ENCODE assay signal across 11 cellular contexts in the genomic region with DNA sequence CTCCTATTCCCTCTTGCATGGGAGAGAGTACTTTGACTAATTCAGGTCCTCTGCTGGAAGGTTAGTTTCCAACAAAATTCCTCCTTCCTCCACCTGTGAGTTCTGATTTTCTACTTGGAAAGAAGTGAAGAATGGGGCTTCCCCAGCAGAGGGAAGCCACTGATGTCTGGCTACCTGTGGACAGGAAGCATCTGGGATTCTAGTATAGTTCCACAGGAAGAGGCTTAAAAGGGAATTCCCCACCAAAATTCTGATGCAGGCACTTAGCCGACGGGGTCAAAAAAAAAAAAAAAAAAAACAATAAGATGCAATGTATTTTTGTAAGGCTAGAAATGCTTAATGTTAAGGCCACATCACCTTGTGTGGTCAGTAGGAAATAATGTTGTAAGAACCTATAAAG. TPM values are rescaled to one million over a fixed set of nuclear protein-coding genes. Genes with fewer than 3 reads are reported as not detected.
A peak's percentile ranks its signal among the peaks of the same experiment; 100 is the strongest.
DNase-seq lines count a peak whose midpoint lies in the region; ATAC-seq and TF ChIP-seq lines count a peak whose summit lies in the region.
"Had no signal": no experiment of that assay in that cellular context is flagged by ENCODE, and none has a peak within 500 bp of the region (broad histone marks: within the 10 kb centered on the region; RNA-seq: fewer than 3 reads in every experiment).

No MANE protein-coding gene starts in this region.

- no peak for DNase-seq in HFFc6
- DNase-seq in activated naive CD8-positive, alpha-beta T cell treated with anti-CD3 and anti-CD28 coated beads, Interleukin-2, amount 50 U/mL, for 24 hours, result no peak
- DNase-seq in hepatocyte (ENCODE audit: low spot score), result no peak
- no peak for DNase-seq in mesenteric fat pad (ENCODE audit: low spot score)
- DNase-seq in NCI-H2081 treated with DMSO at 0.1 percent for 48 hours (lab: John Stamatoyannopoulos, UW), result no peak
- no peak for DNase-seq in inferior parietal cortex (ENCODE audit: extremely low spot score)
- no peak for DNase-seq in NCI-H187 treated with DMSO at 0.1 percent for 48 hours (lab: John Stamatoyannopoulos, UW)
- DNase-seq: activated naive CD4-positive, alpha-beta T cell; DMS53; KG1 had no signal

- no peak overlapping the region for H2AFZ ChIP-seq in hepatocyte

- WGBS in hepatocyte (ENCODE audit: low lambda C conversion rate, missing lambda C conversion rate), result 100% methylated on average over 2 of the region's 2 CpGs

- no peaks in the 10 kb centered on the region for H3K27me3 ChIP-seq in hepatocyte

- H3K27me3 Mint-ChIP-seq in HFFc6 (ENCODE audit: insufficient read depth), result no peaks in the 10 kb centered on the region
- H3K27me3 Mint-ChIP-seq in activated naive CD8-positive, alpha-beta T cell treated with anti-CD3 and anti-CD28 coated beads, Interleukin-2, amount 50 U/mL, for 24 hours, result no peaks in the 10 kb centered on the region

- peaks cover 42% of the 10 kb centered on the region for H3K4me1 ChIP-seq in hepatocyte (ENCODE audit: insufficient read depth)

- H3K4me3 ChIP-seq in hepatocyte (no peak overlapping the region), skin epidermis (no peak overlapping the region)

- TF ChIP-seq CTCF in HFFc6 (IDR thresholded peaks at IDR 0.05), result no peak
- TF ChIP-seq CTCF in hepatocyte (IDR thresholded peaks at IDR 0.05; ENCODE audit: poor library complexity), result no peak

- ATAC-seq in activated naive CD8-positive, alpha-beta T cell treated with anti-CD3 and anti-CD28 coated beads, Interleukin-2, amount 50 U/mL, for 24 hours, result no peak

- H3K36me3 Mint-ChIP-seq in HFFc6 (ENCODE audit: low read depth), result peaks cover 48% of the 10 kb centered on the region
- peaks cover 81% of the 10 kb centered on the region for H3K36me3 Mint-ChIP-seq in activated naive CD8-positive, alpha-beta T cell treated with anti-CD3 and anti-CD28 coated beads, Interleukin-2, amount 50 U/mL, for 24 hours (ENCODE audit: low read depth)

- no peak overlapping the region for H3K4me2 ChIP-seq in hepatocyte

- peaks cover 91% of the 10 kb centered on the region for H3K4me1 Mint-ChIP-seq in HFFc6 (ENCODE audit: low read depth)
- peaks cover 48% of the 10 kb centered on the region for H3K4me1 Mint-ChIP-seq in activated naive CD8-positive, alpha-beta T cell treated with anti-CD3 and anti-CD28 coated beads, Interleukin-2, amount 50 U/mL, for 24 hours

- H3K9me2 ChIP-seq in hepatocyte (replicated peaks; ENCODE audit: insufficient read depth), result no peaks in the 10 kb centered on the region

- peak overlapping the region; percentile 16; the same call in 1 of the 2 replicates for H3K4me3 Mint-ChIP-seq in HFFc6
- peak overlapping the region; percentile 1 for H3K4me3 Mint-ChIP-seq in activated naive CD8-positive, alpha-beta T cell treated with anti-CD3 and anti-CD28 coated beads, Interleukin-2, amount 50 U/mL, for 24 hours

- H4K20me1 ChIP-seq in hepatocyte (ENCODE audit: insufficient read depth, poor library complexity, severe bottlenecking), result no peaks in the 10 kb centered on the region

- H3K27ac ChIP-seq in hepatocyte, result peak overlapping the region; percentile 87
- H3K27ac ChIP-seq in skin epidermis, result peak overlapping the region in 19 of 21 experiments; percentile 48 to 87 (median 77)

- H3K9me3 Mint-ChIP-seq in HFFc6, result no peaks in the 10 kb centered on the region
- no peaks in the 10 kb centered on the region for H3K9me3 Mint-ChIP-seq in activated naive CD8-positive, alpha-beta T cell treated with anti-CD3 and anti-CD28 coated beads, Interleukin-2, amount 50 U/mL, for 24 hours

- peaks cover 4% of the 10 kb centered on the region for H3K79me2 ChIP-seq in hepatocyte

- peak overlapping the region; percentile 96 for H3K27ac Mint-ChIP-seq in HFFc6
- peak overlapping the region; percentile 25 for H3K27ac Mint-ChIP-seq in activated naive CD8-positive, alpha-beta T cell treated with anti-CD3 and anti-CD28 coated beads, Interleukin-2, amount 50 U/mL, for 24 hours

- no peaks in the 10 kb centered on the region for H3K9me3 ChIP-seq in hepatocyte (ENCODE audit: low read depth)

- H3K36me3 ChIP-seq in hepatocyte (replicated peaks; ENCODE audit: insufficient read depth, low read depth), result no peaks in the 10 kb centered on the region

RNA-seq across cellular contexts. Expression of gene PCDHGC5, which starts 33.4 kb away (rescaled TPM):
- total RNA-seq in HFFc6 (2021; fragmentation: NEBNext Ultra II Directional; extraction: Animal tissue kit (Norgen Biotek cat#: 25700)), result 1 to 10 TPM; 2.3 to 5.7 (median 2.7) TPM
- total RNA-seq in hepatocyte (0.92 and 1.1 TPM in 2 replicates), mesenteric fat pad (1.1 TPM)
- polyA plus RNA-seq in hepatocyte, result 0.16 TPM in 1 of 2 replicates, not detected in the other

RNA-seq across cellular contexts. Expression of gene PCDHGC4, which starts 37.5 kb away (rescaled TPM):
- total RNA-seq in HFFc6 (2021; fragmentation: NEBNext Ultra II Directional; extraction: Animal tissue kit (Norgen Biotek cat#: 25700)), result 1 to 10 TPM in 1 of 6 experiments, under 1 TPM in 5; 0.34 to 1.4 (median 0.62) TPM
- total RNA-seq in hepatocyte (0.44 and 1.5 TPM in 2 replicates), mesenteric fat pad (1.7 TPM)
- polyA plus RNA-seq in hepatocyte, result 0.15 and 0.35 TPM in 2 replicates

RNA-seq across cellular contexts. Expression of gene PCDHGC3, which starts 46.5 kb away (rescaled TPM):
- total RNA-seq in HFFc6 (2021; fragmentation: NEBNext Ultra II Directional; extraction: Animal tissue kit (Norgen Biotek cat#: 25700)), result 100 to 1,000 TPM; 126 to 150 (median 132) TPM
- total RNA-seq in hepatocyte (16.9 and 18.9 TPM in 2 replicates), mesenteric fat pad (46.8 TPM)
- polyA plus RNA-seq in hepatocyte, result 35.8 and 40.8 TPM in 2 replicates
